In the genomic region with DNA sequence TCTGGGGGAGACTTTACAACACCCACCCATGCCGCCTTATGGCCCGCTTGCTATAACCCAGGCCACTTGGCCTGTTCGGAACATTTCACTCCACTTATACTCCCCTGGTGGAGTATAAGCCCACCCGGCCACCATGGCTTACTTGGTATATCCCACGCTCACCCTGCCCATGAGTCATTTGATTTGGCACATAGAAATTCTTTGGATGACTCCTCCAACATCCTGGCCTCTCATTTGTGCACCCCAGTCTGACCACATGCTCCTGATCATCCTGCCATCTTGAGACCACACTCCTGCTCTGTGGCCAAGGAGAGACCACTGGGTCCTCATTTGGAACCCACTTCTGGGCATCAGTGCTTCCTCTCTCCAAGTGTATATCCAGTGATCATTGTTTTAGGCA, we compare ENCODE assay signal across 31 cellular contexts. TPM values are rescaled to one million over a fixed set of nuclear protein-coding genes. Genes with fewer than 3 reads are reported as not detected.
A peak's percentile ranks its signal among the peaks of the same experiment; 100 is the strongest.
DNase-seq lines count a peak whose midpoint lies in the region; ATAC-seq and TF ChIP-seq lines count a peak whose summit lies in the region.
"Had no signal": no experiment of that assay in that cellular context is flagged by ENCODE, and none has a peak within 500 bp of the region (broad histone marks: within the 10 kb centered on the region; RNA-seq: fewer than 3 reads in every experiment).

No MANE protein-coding gene starts in this region.

- ATAC-seq in SK-N-SH treated with all-trans-retinoic acid at 6 μM for 48 hours (no peak), HG02610 (IDR thresholded peaks at IDR 0.05; ENCODE audit: unreplicated experiment) (no peak)
- ATAC-seq: activated T-cell treated with anti-CD3 and anti-CD28 coated beads, Interleukin-2, amount 50 U/mL, for 4 hours; body of pancreas; GM12878; GM23338; heart right ventricle; left colon; right cardiac atrium; stimulated activated naive B cell treated with anti-CD40 and anti-IgM and Interleukin-4, amounts not matched to agents 10 μg/mL and 1 μg/mL and 100 μg/mL, for 72 hours had no signal

- CTCF ChIA-PET in SK-N-SH (lab: Yijun Ruan, JAX): interaction anchor here (1.1 to 1.3 kb wide), 3 partner anchors 22 to 80 kb away, joined by 3 to 4 read pairs (median 3); no protein-coding TSS in a partner anchor

- no peak overlapping the region for H3K27ac Mint-ChIP-seq in endothelial cell (ENCODE audit: unreplicated experiment)
- H3K27ac Mint-ChIP-seq: GM23338; neural progenitor cell; stimulated activated naive B cell treated with anti-CD40 and anti-IgM and Interleukin-4, amounts not matched to agents 10 μg/mL and 1 μg/mL and 100 μg/mL, for 72 hours had no signal

- H3K9me2 ChIP-seq in SK-N-SH: no peaks in the 10 kb centered on the region

- H3K9me3 Mint-ChIP-seq in endothelial cell (ENCODE audit: unreplicated experiment): no peaks in the 10 kb centered on the region
- H3K9me3 Mint-ChIP-seq: GM23338; neural progenitor cell; stimulated activated naive B cell treated with anti-CD40 and anti-IgM and Interleukin-4, amounts not matched to agents 10 μg/mL and 1 μg/mL and 100 μg/mL, for 72 hours had no signal

- no peak for TF ChIP-seq EP300 in SK-N-SH (IDR thresholded peaks at IDR 0.05; ENCODE audit: borderline replicate concordance in 1 of 2, low read depth in 1 of 2, low read length in 1 of 2)

- H3K36me3 Mint-ChIP-seq in endothelial cell (ENCODE audit: low read depth, unreplicated experiment): peaks cover 66% of the 10 kb centered on the region
- H3K36me3 Mint-ChIP-seq: stimulated activated naive B cell treated with anti-CD40 and anti-IgM and Interleukin-4, amounts not matched to agents 10 μg/mL and 1 μg/mL and 100 μg/mL, for 72 hours had no signal

- peaks cover 48 to 62% of the 10 kb centered on the region in 2 experiments for H3K36me3 ChIP-seq in SK-N-SH (replicated peaks in 1 of 2; ENCODE audit: control insufficient read depth in 1 of 2, insufficient read depth in 2 of 2, low read length in 1 of 2)
- H3K36me3 ChIP-seq: neural progenitor cell had no signal

- no peak overlapping the region for H3K4me3 ChIP-seq in SK-N-SH (ENCODE audit: low read depth in 2 of 2, low read length in 1 of 2)
- H3K4me3 ChIP-seq: body of pancreas, GM12878, GM23338, heart right ventricle, neural progenitor cell, suprapubic skin had no signal

- no peaks in the 10 kb centered on the region for H3K9me3 ChIP-seq in SK-N-SH
- H3K9me3 ChIP-seq: body of pancreas, heart right ventricle, suprapubic skin had no signal

- H3K4me3 Mint-ChIP-seq in endothelial cell (ENCODE audit: unreplicated experiment): peak overlapping the region; percentile 42
- H3K4me3 Mint-ChIP-seq: activated T-cell treated with anti-CD3 and anti-CD28 coated beads, Interleukin-2, amount 50 U/mL, for 4 hours; GM23338; neural progenitor cell; stimulated activated naive B cell treated with anti-CD40 and anti-IgM and Interleukin-4, amounts not matched to agents 10 μg/mL and 1 μg/mL and 100 μg/mL, for 72 hours had no signal

- DNase-seq in SK-N-SH: peak; percentile 5
- DNase-seq in RKO (ENCODE audit: low spot score): peak; percentile 68
- no peak for DNase-seq in endothelial cell (ENCODE audit: low spot score)
- DNase-seq in ureter (ENCODE audit: low spot score): peak; percentile 26
- DNase-seq in NCI-H510A (lab: John Stamatoyannopoulos, UW): no peak
- DNase-seq in NCI-H2227 (lab: John Stamatoyannopoulos, UW; ENCODE audit: unreplicated experiment): no peak
- DNase-seq: activated CD4-positive, alpha-beta T cell treated with anti-CD3 and anti-CD28 coated beads for 4 hours; activated gamma-delta T cell treated with Interleukin-2 at 50 U/mL for 16 hours; activated T-cell treated with anti-CD3 and anti-CD28 coated beads, Interleukin-2, amount 50 U/mL, for 4 hours; body of pancreas; Calu3; DND-41; effector CD4-positive, alpha-beta T cell; heart right ventricle; left colon; mesenchymal stem cell; NCI-H1105; NCI-H2081 treated with DMSO at 0.1 percent for 48 hours; NCI-H82; right cardiac atrium; stimulated activated CD4-positive, alpha-beta T cell treated with anti-CD3 and anti-CD28 coated beads, Interleukin-4, amount 100 ng/mL, for 4 hours; stimulated activated naive B cell treated with anti-CD40 and anti-IgM and Interleukin-4, amounts not matched to agents 10 μg/mL and 1 μg/mL and 100 μg/mL, for 72 hours; T-helper 2 cell had no signal

- TF ChIP-seq RAD21 in SK-N-SH (IDR thresholded peaks at IDR 0.05; ENCODE audit: low read length): no peak

- no peak overlapping the region for H2AFZ ChIP-seq in SK-N-SH (ENCODE audit: low read depth)
- H2AFZ ChIP-seq: GM23338, neural progenitor cell had no signal

- WGBS in SK-N-SH (ENCODE audit: low lambda C conversion rate): 91% methylated on average over 5 of the region's 5 CpGs

- H3K4me1 ChIP-seq in SK-N-SH (ENCODE audit: control insufficient read depth in 1 of 2, insufficient read depth in 2 of 2, low read depth in 1 of 2, low read length in 1 of 2): no peaks in the 10 kb centered on the region; a peak in 1 of 4 replicates

- no peak overlapping the region for H3K27ac ChIP-seq in SK-N-SH (ENCODE audit: low read depth in 2 of 2, low read length in 1 of 2)
- H3K27ac ChIP-seq: 22Rv1, body of pancreas, epithelial cell of prostate, heart right ventricle, neural progenitor cell, suprapubic skin had no signal

- no peaks in the 10 kb centered on the region for H3K27me3 ChIP-seq in SK-N-SH (ENCODE audit: insufficient read depth)
- H3K27me3 ChIP-seq: body of pancreas, suprapubic skin had no signal

- peaks cover 17% of the 10 kb centered on the region for H3K27me3 Mint-ChIP-seq in endothelial cell (ENCODE audit: unreplicated experiment)

- peaks cover 34% of the 10 kb centered on the region for H3K4me1 Mint-ChIP-seq in endothelial cell (ENCODE audit: unreplicated experiment)

- H3K9ac ChIP-seq in SK-N-SH: no peak overlapping the region
- H3K9ac ChIP-seq: neural progenitor cell had no signal

- TF ChIP-seq CTCF in SK-N-SH (IDR thresholded peaks at IDR 0.05) (no peak), endothelial cell (IDR thresholded peaks at IDR 0.05; ENCODE audit: unreplicated experiment) (no peak)

- POLR2A ChIA-PET in SK-N-SH (lab: Yijun Ruan, JAX): no interaction called here

- H4K20me1 ChIP-seq in SK-N-SH (ENCODE audit: insufficient read depth): peaks cover 94% of the 10 kb centered on the region

- H3K4me2 ChIP-seq in SK-N-SH: no peak overlapping the region
- H3K4me2 ChIP-seq: GM23338, neural progenitor cell had no signal

- H3K79me2 ChIP-seq in SK-N-SH (ENCODE audit: insufficient read depth): peaks cover 63% of the 10 kb centered on the region

- peaks cover 49% of the 10 kb centered on the region for H3F3A ChIP-seq in SK-N-SH (replicated peaks; ENCODE audit: insufficient read depth)

TF ChIP-seq in SK-N-SH, 30 proteins besides CTCF, POLR2A, EP300 and RAD21 (continues in another document):
- TF ChIP-seq, protein P1, sequence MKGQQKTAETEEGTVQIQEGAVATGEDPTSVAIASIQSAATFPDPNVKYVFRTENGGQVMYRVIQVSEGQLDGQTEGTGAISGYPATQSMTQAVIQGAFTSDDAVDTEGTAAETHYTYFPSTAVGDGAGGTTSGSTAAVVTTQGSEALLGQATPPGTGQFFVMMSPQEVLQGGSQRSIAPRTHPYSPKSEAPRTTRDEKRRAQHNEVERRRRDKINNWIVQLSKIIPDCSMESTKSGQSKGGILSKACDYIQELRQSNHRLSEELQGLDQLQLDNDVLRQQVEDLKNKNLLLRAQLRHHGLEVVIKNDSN (IDR thresholded peaks at IDR 0.05; ENCODE audit: borderline replicate concordance, low read depth): no peak
- TF ChIP-seq CHD2 (IDR thresholded peaks at IDR 0.05; ENCODE audit: low read length, partially characterized antibody): no peak
- no peak for TF ChIP-seq FOXM1 (IDR thresholded peaks at IDR 0.05; ENCODE audit: low read depth)
- no peak for TF ChIP-seq POLR2AphosphoS5 (IDR thresholded peaks at IDR 0.05; ENCODE audit: low read depth, low read length)
- no peak for TF ChIP-seq GATA2 (CRISPR knock-in tag; IDR thresholded peaks at IDR 0.05)
- no peak for TF ChIP-seq MXI1 (IDR thresholded peaks at IDR 0.05; ENCODE audit: low read depth, low read length)

TF ChIP-seq in SK-N-SH treated with all-trans-retinoic acid at 6 μM for 48 hours, 23 proteins besides CTCF, POLR2A, EP300 and RAD21:
- TF ChIP-seq ISL1 (CRISPR knock-in tag; IDR thresholded peaks at IDR 0.05) (no peak), PATZ1 (CRISPR knock-in tag; IDR thresholded peaks at IDR 0.05; ENCODE audit: borderline replicate concordance) (no peak), ARNTL (CRISPR knock-in tag; IDR thresholded peaks at IDR 0.05; ENCODE audit: borderline replicate concordance, low read depth) (no peak)

RNA-seq across cellular contexts. Expression of gene SPACA6, which starts 5.2 kb away (rescaled TPM):
- polyA plus RNA-seq in SK-N-SH (2012; rRNA removed): 12.6 and 15.8 TPM in 2 replicates
- 4.5 and 7.2 TPM in 2 replicates for polyA plus RNA-seq in SK-N-SH (2012; cell fraction: cytosol; rRNA removed)
- 97.2 and 166 TPM in 2 replicates for polyA plus RNA-seq in SK-N-SH (2012; cell fraction: nucleus; rRNA removed)
- total RNA-seq in endothelial cell (ENCODE audit: unreplicated experiment) (12.9 TPM), ureter (25.6 TPM)

RNA-seq across cellular contexts. Expression of gene HAS1, which starts 25.5 kb away (rescaled TPM):
- not detected in 2 replicates for polyA plus RNA-seq in SK-N-SH (2012; rRNA removed)
- not detected in 2 replicates for polyA plus RNA-seq in SK-N-SH (2012; cell fraction: cytosol; rRNA removed)
- 0.04 and 0.06 TPM in 2 replicates for polyA plus RNA-seq in SK-N-SH (2012; cell fraction: nucleus; rRNA removed)
- not detected for total RNA-seq in endothelial cell (ENCODE audit: unreplicated experiment)
- 0.18 TPM for total RNA-seq in ureter
- total RNA-seq: activated T-cell treated with anti-CD3 and anti-CD28 coated beads, Interleukin-2, amount 50 U/mL, for 4 hours; Calu3; GM12878 had no signal
- polyA plus RNA-seq: GM12878 had no signal

RNA-seq across cellular contexts. Expression of gene SIGLEC14, which starts 51.7 kb away (rescaled TPM):
- 0.03 TPM in 1 of 2 replicates, not detected in the other for polyA plus RNA-seq in SK-N-SH (2012; rRNA removed)
- polyA plus RNA-seq in SK-N-SH (2012; cell fraction: cytosol; rRNA removed): 0.04 and 0.05 TPM in 2 replicates
- polyA plus RNA-seq in SK-N-SH (2012; cell fraction: nucleus; rRNA removed): 0.04 TPM in 1 of 2 replicates, not detected in the other
- total RNA-seq in endothelial cell (ENCODE audit: unreplicated experiment) (0.21 TPM), ureter (4.2 TPM)
- total RNA-seq: activated T-cell treated with anti-CD3 and anti-CD28 coated beads, Interleukin-2, amount 50 U/mL, for 4 hours; body of pancreas; Calu3; GM23338 had no signal
- polyA plus RNA-seq: GM23338 had no signal

RNA-seq across cellular contexts. Expression of gene FPR1, which starts 53.4 kb away (rescaled TPM):
- 0.03 TPM in 1 of 2 replicates, not detected in the other for polyA plus RNA-seq in SK-N-SH (2012; rRNA removed)
- not detected in 2 replicates for polyA plus RNA-seq in SK-N-SH (2012; cell fraction: cytosol; rRNA removed)
- 0.08 TPM in 1 of 2 replicates, not detected in the other for polyA plus RNA-seq in SK-N-SH (2012; cell fraction: nucleus; rRNA removed)
- 0.67 TPM for total RNA-seq in endothelial cell (ENCODE audit: unreplicated experiment)
- total RNA-seq in ureter: 4.3 TPM
- total RNA-seq: activated T-cell treated with anti-CD3 and anti-CD28 coated beads, Interleukin-2, amount 50 U/mL, for 4 hours; Calu3; GM12878; GM23338 had no signal
- polyA plus RNA-seq: GM12878, GM23338 had no signal

Comparison
In these comparisons a context has a peak if more than half of its experiments do, and no peak if none do; other contexts are left out.
1. DNase-seq: peak in SK-N-SH (single experiment), RKO (single experiment) and ureter (single experiment); none in endothelial cell (single experiment), NCI-H510A (single experiment) and NCI-H2227 (single experiment).